In the genomic region with DNA sequence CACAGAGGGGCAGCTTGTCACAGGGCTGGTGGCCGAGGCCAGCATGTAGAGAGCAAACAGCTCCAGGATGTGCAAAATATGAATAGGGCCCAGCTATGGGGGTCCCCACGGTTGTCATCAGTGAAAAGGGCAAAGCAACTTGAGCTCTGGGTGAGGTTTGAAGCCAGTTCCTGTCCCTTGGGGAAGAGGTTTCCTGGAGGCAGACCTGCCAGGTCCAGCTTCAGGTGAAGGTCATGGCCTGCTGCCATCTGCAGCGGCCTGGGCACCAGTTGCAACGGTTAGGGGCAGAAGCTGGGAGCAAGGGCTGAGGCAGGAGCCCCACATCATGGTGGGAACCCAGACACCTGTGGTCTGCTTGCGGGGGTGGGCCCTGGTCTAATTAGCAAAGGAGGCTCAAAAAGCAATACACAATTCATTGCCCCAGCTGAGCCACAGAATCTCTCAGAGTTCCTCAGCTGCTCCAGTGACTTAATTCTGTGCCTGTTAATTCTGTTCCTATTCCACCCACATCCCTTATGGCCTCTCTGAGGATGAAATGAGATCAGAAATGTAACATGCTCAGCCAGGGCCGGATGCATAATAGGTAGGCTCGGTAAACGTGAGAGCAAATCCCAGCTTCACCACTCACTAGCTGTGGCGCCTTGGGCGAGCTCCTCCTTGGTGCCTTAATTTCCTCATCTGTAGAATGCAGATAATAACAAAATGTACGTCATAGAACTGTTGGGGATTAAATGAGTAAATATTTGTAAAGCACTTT, we compare ENCODE assay signal across 18 cellular contexts. TPM values are rescaled to one million over a fixed set of nuclear protein-coding genes. Genes with fewer than 3 reads are reported as not detected.
A peak's percentile ranks its signal among the peaks of the same experiment; 100 is the strongest.
DNase-seq lines count a peak whose midpoint lies in the region; ATAC-seq, FAIRE-seq and TF ChIP-seq lines count a peak whose summit lies in the region.
"Had no signal": no experiment of that assay in that cellular context is flagged by ENCODE, and none has a peak within 500 bp of the region (broad histone marks: within the 10 kb centered on the region; RNA-seq: fewer than 3 reads in every experiment).

No MANE protein-coding gene starts in this region.

- H3K36me3 Mint-ChIP-seq in progenitor cell of endocrine pancreas (ENCODE audit: insufficient read depth): no peaks in the 10 kb centered on the region
- no peaks in the 10 kb centered on the region for H3K36me3 Mint-ChIP-seq in naive thymus-derived CD4-positive, alpha-beta T cell
- H3K36me3 Mint-ChIP-seq: activated naive CD8-positive, alpha-beta T cell had no signal

- CTCF ChIA-PET in naive thymus-derived CD4-positive, alpha-beta T cell (lab: Charles Lee): interaction anchor here (0.8 to 14.9 kb wide), 5 partner anchors 9 to 231 kb away, joined by 3 to 259 read pairs (median 3); no protein-coding TSS in a partner anchor

- POLR2A ChIA-PET in naive thymus-derived CD4-positive, alpha-beta T cell (lab: Charles Lee): interaction anchor here (1.0 kb wide), 1 partner anchor 234 kb away, joined by 3 read pairs; no protein-coding TSS in a partner anchor

- intact Hi-C loops in naive thymus-derived CD4-positive, alpha-beta T cell (cut with micrococcal nuclease): no loop called here

- peaks cover 0 to 3% of the 10 kb centered on the region in 2 donors for H3K4me1 ChIP-seq in naive thymus-derived CD4-positive, alpha-beta T cell (ENCODE audit: control insufficient read depth in 2 of 2, insufficient read depth in 2 of 2, low read length in 2 of 2)

- peaks cover 4% of the 10 kb centered on the region for H3K9me3 Mint-ChIP-seq in progenitor cell of endocrine pancreas (ENCODE audit: low read depth)
- no peaks in the 10 kb centered on the region for H3K9me3 Mint-ChIP-seq in naive thymus-derived CD4-positive, alpha-beta T cell
- H3K9me3 Mint-ChIP-seq: activated T-cell treated with anti-CD3 and anti-CD28 coated beads, Interleukin-2, amount 50 U/mL, for 4 hours; central memory CD8-positive, alpha-beta T cell had no signal

- no peaks in the 10 kb centered on the region for H3K4me1 Mint-ChIP-seq in progenitor cell of endocrine pancreas (ENCODE audit: low read depth)
- H3K4me1 Mint-ChIP-seq in naive thymus-derived CD4-positive, alpha-beta T cell: peaks cover 0 to 11% (median 2%) of the 10 kb centered on the region in 7 donors

- H3K27ac ChIP-seq in KOPT-K1 (ENCODE audit: low read depth, low read length, poor library complexity, severe bottlenecking): peak overlapping the region; percentile 39
- no peak overlapping the region for H3K27ac ChIP-seq in naive thymus-derived CD4-positive, alpha-beta T cell (ENCODE audit: low read depth, low read length)
- H3K27ac ChIP-seq: ovary had no signal

- peak overlapping the region; percentile 26 for H3K27ac Mint-ChIP-seq in progenitor cell of endocrine pancreas
- H3K27ac Mint-ChIP-seq in naive thymus-derived CD4-positive, alpha-beta T cell: no peak overlapping the region
- H3K27ac Mint-ChIP-seq: activated naive CD8-positive, alpha-beta T cell had no signal

- H3K27me3 ChIP-seq in naive thymus-derived CD4-positive, alpha-beta T cell (ENCODE audit: control insufficient read depth in 2 of 2, insufficient read depth in 2 of 2, low read length in 2 of 2): no peaks in the 10 kb centered on the region
- no peaks in the 10 kb centered on the region for H3K27me3 ChIP-seq in MG63
- H3K27me3 ChIP-seq: ovary had no signal

- H3K4me3 ChIP-seq in naive thymus-derived CD4-positive, alpha-beta T cell (ENCODE audit: low read length): no peak overlapping the region
- no peak overlapping the region for H3K4me3 ChIP-seq in MG63
- H3K4me3 ChIP-seq: ovary had no signal

- H3K4me3 Mint-ChIP-seq in progenitor cell of endocrine pancreas (ENCODE audit: low read depth): no peak overlapping the region
- H3K4me3 Mint-ChIP-seq in naive thymus-derived CD4-positive, alpha-beta T cell: no peak overlapping the region
- H3K4me3 Mint-ChIP-seq: activated naive CD8-positive, alpha-beta T cell; activated T-cell treated with anti-CD3 and anti-CD28 coated beads, Interleukin-2, amount 50 U/mL, for 4 hours; central memory CD8-positive, alpha-beta T cell had no signal

- TF ChIP-seq CTCF in progenitor cell of endocrine pancreas (IDR thresholded peaks at IDR 0.05; ENCODE audit: unreplicated experiment): no peak

- no peak for ATAC-seq in naive thymus-derived CD4-positive, alpha-beta T cell
- ATAC-seq: activated T-cell treated with anti-CD3 and anti-CD28 coated beads, Interleukin-2, amount 50 U/mL, for 4 hours; Right ventricle myocardium inferior had no signal

- H3K9me3 ChIP-seq in KOPT-K1 (ENCODE audit: insufficient read depth, low read length, poor library complexity, severe bottlenecking): no peaks in the 10 kb centered on the region
- H3K9me3 ChIP-seq in naive thymus-derived CD4-positive, alpha-beta T cell (ENCODE audit: control insufficient read depth in 2 of 3, low read length in 3 of 3): no peaks in the 10 kb centered on the region
- no peaks in the 10 kb centered on the region for H3K9me3 ChIP-seq in MG63
- H3K9me3 ChIP-seq: ovary had no signal

- no peak for FAIRE-seq in frontal cortex (lab: Jason Lieb, UNC)
- FAIRE-seq: endothelial cell of umbilical vein, islet of Langerhans had no signal

- DNase-seq in D341Med (ENCODE audit: low spot score) (peak; percentile 8), ecto neural progenitor cell (ENCODE audit: low spot score) (peak; percentile 20), progenitor cell of endocrine pancreas (ENCODE audit: low spot score, unreplicated experiment) (no peak), MG63 (no peak), frontal cortex (ENCODE audit: low spot score in 2 of 2) (no peak)
- no peak for DNase-seq in naive thymus-derived CD4-positive, alpha-beta T cell
- DNase-seq: activated T-cell treated with anti-CD3 and anti-CD28 coated beads, Interleukin-2, amount 50 U/mL, for 4 hours; NCI-H187 treated with DMSO at 0.1 percent for 48 hours; NK-92 treated with Interleukin-12 subunit alpha and Interleukin-12 subunit beta, amount 100 ng/mL, for 24 hours; ovary; stimulated activated naive CD4-positive, alpha-beta T cell treated with Interleukin-2 at 50 U/mL for 16 hours had no signal

- no peaks in the 10 kb centered on the region for H3K27me3 Mint-ChIP-seq in progenitor cell of endocrine pancreas
- H3K27me3 Mint-ChIP-seq in naive thymus-derived CD4-positive, alpha-beta T cell: peaks cover 0 to 6% (median 0%) of the 10 kb centered on the region in 5 donors
- H3K27me3 Mint-ChIP-seq: activated naive CD8-positive, alpha-beta T cell; central memory CD8-positive, alpha-beta T cell had no signal

- H3K36me3 ChIP-seq in KOPT-K1 (ENCODE audit: insufficient read depth, low read length) (no peaks in the 10 kb centered on the region), MG63 (no peaks in the 10 kb centered on the region)
- no peaks in the 10 kb centered on the region for H3K36me3 ChIP-seq in naive thymus-derived CD4-positive, alpha-beta T cell (ENCODE audit: control insufficient read depth in 2 of 3, insufficient read depth in 3 of 3, low read length in 3 of 3)
- H3K36me3 ChIP-seq: ovary had no signal

RNA-seq across cellular contexts. Expression of a gene that starts 42.7 kb away (rescaled TPM):
- total RNA-seq in progenitor cell of endocrine pancreas (66.3 and 75.2 TPM in 2 replicates), frontal cortex (225 TPM)
- total RNA-seq in naive thymus-derived CD4-positive, alpha-beta T cell: 1 to 10 TPM in 1 of 5 experiments, under 1 TPM in 1, not detected in 3; 0.32 to 1.4 TPM
- polyA plus RNA-seq in naive thymus-derived CD4-positive, alpha-beta T cell: under 1 TPM in 1 of 2 donors, not detected in 1; 0.38 TPM
- total RNA-seq in MG63 (2014; rRNA removed; shearing (Covaris generic); ENCODE audit: low replicate concordance): 228 and 269 TPM in 2 replicates
- total RNA-seq: T-helper 2 cell treated with Interferon-gamma antibody and Interleukin-4, amounts not matched to agents 100 ng/mL and 5 ng/mL, for 36 hours had no signal

RNA-seq across cellular contexts. Expression of a gene that starts 59.3 kb away (rescaled TPM):
- total RNA-seq in progenitor cell of endocrine pancreas (8.3 and 10.0 TPM in 2 replicates), frontal cortex (14.3 TPM)
- total RNA-seq in naive thymus-derived CD4-positive, alpha-beta T cell: 100 to 1,000 TPM in 1 of 5 experiments, 10 to 100 TPM in 2, 1 to 10 TPM in 2; 5.8 to 112 (median 13.4) TPM
- polyA plus RNA-seq in naive thymus-derived CD4-positive, alpha-beta T cell: 1 to 10 TPM; 1.1 to 2.6 TPM
- total RNA-seq in MG63 (2014; rRNA removed; shearing (Covaris generic); ENCODE audit: low replicate concordance): 37.9 and 42.4 TPM in 2 replicates

Comparison
In these comparisons a context has a peak if more than half of its experiments do, and no peak if none do; other contexts are left out.
1. DNase-seq: peak in D341Med (single experiment) and ecto neural progenitor cell (single experiment); none in progenitor cell of endocrine pancreas (single experiment), naive thymus-derived CD4-positive, alpha-beta T cell (0 of 9), MG63 (single experiment) and frontal cortex (0 of 2).
2. RNA of a gene that starts 42.7 kb away (total RNA-seq): 228 to 269 TPM in MG63, 225 TPM in frontal cortex (single experiment) and 66.3 to 75.2 TPM in progenitor cell of endocrine pancreas; 0.32 to 1.4 TPM in naive thymus-derived CD4-positive, alpha-beta T cell; every median in the first group is over 10 times any median in the second.